ENCODE assay signal across 15 cellular contexts in genomic region chr14:99026471-99026870, GRCh38.
A peak's percentile ranks its signal among the peaks of the same experiment; 100 is the strongest.
DNase-seq lines count a peak whose midpoint lies in the region; ATAC-seq, FAIRE-seq and TF ChIP-seq lines count a peak whose summit lies in the region.
"Had no signal": no experiment of that assay in that cellular context is flagged by ENCODE, and none has a peak within 500 bp of the region (broad histone marks: within the 10 kb centered on the region; RNA-seq: fewer than 3 reads in every experiment).

No MANE protein-coding gene starts in this region.

- H3K9ac ChIP-seq in K562 (ENCODE audit: insufficient read depth in 1 of 2, low read depth in 2 of 2, low read length in 2 of 2), result no peak overlapping the region

- H3K27me3 ChIP-seq in A673 (replicated peaks; ENCODE audit: insufficient read depth, low read depth, low read length, poor library complexity) (no peaks in the 10 kb centered on the region), K562 (ENCODE audit: control insufficient read depth in 2 of 2, insufficient read depth in 2 of 2, low read length in 2 of 2) (no peaks in the 10 kb centered on the region)
- H3K27me3 ChIP-seq: hepatocyte, transverse colon had no signal

- H3K9me3 Mint-ChIP-seq in stimulated activated memory B cell treated with anti-CD40 and anti-IgM and Interleukin-4, amounts not matched to agents 10 μg/mL and 1 μg/mL and 100 μg/mL, for 72 hours, result peaks cover 11% of the 10 kb centered on the region

- H3K27me3 Mint-ChIP-seq in stimulated activated memory B cell treated with anti-CD40 and anti-IgM and Interleukin-4, amounts not matched to agents 10 μg/mL and 1 μg/mL and 100 μg/mL, for 72 hours, result no peaks in the 10 kb centered on the region

- 0% methylated on average over 2 of the region's 2 CpGs for whole genome bisulfite sequencing in K562 (ENCODE audit: insufficient coverage, low coverage, missing lambda C conversion rate)

- no peaks in the 10 kb centered on the region for H3K9me1 ChIP-seq in K562 (ENCODE audit: control insufficient read depth, insufficient read depth, low read length)

- FAIRE-seq in K562 (lab: Jason Lieb, UNC), result no peak
- FAIRE-seq: colon had no signal

- no peak overlapping the region for H3K4me3 Mint-ChIP-seq in stimulated activated memory B cell treated with anti-CD40 and anti-IgM and Interleukin-4, amounts not matched to agents 10 μg/mL and 1 μg/mL and 100 μg/mL, for 72 hours

- no peak overlapping the region for H3K27ac Mint-ChIP-seq in stimulated activated memory B cell treated with anti-CD40 and anti-IgM and Interleukin-4, amounts not matched to agents 10 μg/mL and 1 μg/mL and 100 μg/mL, for 72 hours

- H3K4me2 ChIP-seq in K562 (ENCODE audit: insufficient read depth, low read length), result no peak overlapping the region
- H3K4me2 ChIP-seq: hepatocyte had no signal

- intact Hi-C loops in A673 (cut with micrococcal nuclease; ENCODE audit: unreplicated experiment), result loop anchor here (5.0 kb wide), 1 partner anchor 114 kb away; no protein-coding TSS in a partner anchor
- intact Hi-C loops in K562 (cut with micrococcal nuclease), result no loop called here

- H3K4me3 ChIP-seq in A673 (ENCODE audit: low read depth, low read length, poor library complexity, severe bottlenecking) (no peak overlapping the region), K562 (no peak overlapping the region)
- H3K4me3 ChIP-seq: hepatocyte, transverse colon had no signal

- H3K27ac ChIP-seq in A673 (ENCODE audit: low read depth, low read length, poor library complexity, severe bottlenecking) (no peak overlapping the region), K562 (ENCODE audit: extremely low read depth, low read depth, low read length) (no peak overlapping the region)
- H3K27ac ChIP-seq: 22Rv1, hepatocyte, transverse colon had no signal

- no peaks in the 10 kb centered on the region for H3K36me3 Mint-ChIP-seq in stimulated activated memory B cell treated with anti-CD40 and anti-IgM and Interleukin-4, amounts not matched to agents 10 μg/mL and 1 μg/mL and 100 μg/mL, for 72 hours

- in situ Hi-C loops in K562 (cut with MboI), result no loop called here

- POLR2A ChIA-PET in A673 (lab: Charles Lee; ENCODE audit: low non-redundant PET) (no interaction called here), K562 (lab: Yijun Ruan, JAX) (no interaction called here)

- no peak for TF ChIP-seq RAD21 in K562 (CRISPR knock-in tag; conservative IDR thresholded peaks at IDR 0.05 in 1 of 2, IDR thresholded peaks at IDR 0.05 in 1 of 2)

- DNase-seq in DMS 273 (lab: John Stamatoyannopoulos, UW; ENCODE audit: unreplicated experiment) (peak; percentile 54), DMS 273 treated with DMSO at 0.1 percent for 48 hours (lab: John Stamatoyannopoulos, UW) (no peak), A673 (ENCODE audit: low spot score) (peak; percentile 50), NCI-H2171 treated with DMSO at 0.1 percent for 48 hours (lab: John Stamatoyannopoulos, UW) (peak; percentile 89), K562 (ENCODE audit: extremely low read depth in 1 of 4, low spot score in 3 of 4) (no peak), GM20000 (ENCODE audit: low spot score) (no peak)
- DNase-seq in central memory CD4-positive, alpha-beta T cell, result no peak
- DNase-seq: activated CD4-positive, CD25-positive, alpha-beta regulatory T cell; Calu3; transverse colon had no signal

- TF ChIP-seq EP300 in K562 (IDR thresholded peaks at IDR 0.05; ENCODE audit: low read length), result no peak

- H2AFZ ChIP-seq in K562 (ENCODE audit: low read depth, low read length), result no peak overlapping the region
- H2AFZ ChIP-seq: hepatocyte had no signal

- ATAC-seq in K562, result no peak
- no peak for ATAC-seq in stimulated activated memory B cell treated with anti-CD40 and anti-IgM and Interleukin-4, amounts not matched to agents 10 μg/mL and 1 μg/mL and 100 μg/mL, for 72 hours
- ATAC-seq: esophagus mucosa had no signal

- H3K36me3 ChIP-seq in A673 (ENCODE audit: insufficient read depth, low read length, poor library complexity, severe bottlenecking), result no peaks in the 10 kb centered on the region
- H3K36me3 ChIP-seq in K562 (ENCODE audit: control insufficient read depth, insufficient read depth, low read length), result no peaks in the 10 kb centered on the region
- H3K36me3 ChIP-seq: transverse colon had no signal

- H3K4me1 ChIP-seq in A673 (ENCODE audit: insufficient read depth, low read length, poor library complexity, severe bottlenecking), result no peaks in the 10 kb centered on the region
- H3K4me1 ChIP-seq in K562 (replicated peaks in 1 of 2; ENCODE audit: control insufficient read depth in 2 of 2, insufficient read depth in 2 of 2, low read length in 2 of 2), result no peaks in the 10 kb centered on the region
- H3K4me1 ChIP-seq: transverse colon had no signal

- no peaks in the 10 kb centered on the region for H3K79me2 ChIP-seq in K562 (ENCODE audit: control insufficient read depth, insufficient read depth, low read length)
- H3K79me2 ChIP-seq: hepatocyte had no signal

- CTCF ChIA-PET in A673 (lab: Charles Lee) (no interaction called here), K562 (lab: Yijun Ruan, JAX; ENCODE audit: low intra/inter-chr PET ratio) (no interaction called here)

- no peaks in the 10 kb centered on the region for H4K20me1 ChIP-seq in K562 (replicated peaks; ENCODE audit: control insufficient read depth, insufficient read depth, low read length)

- no peak for TF ChIP-seq POLR2A in K562 (conservative IDR thresholded peaks at IDR 0.05)

- TF ChIP-seq CTCF in A673 (conservative IDR thresholded peaks at IDR 0.05; ENCODE audit: low read depth, low read length) (no peak), K562 (IDR thresholded peaks at IDR 0.05 in 2 of 3, conservative IDR thresholded peaks at IDR 0.05 in 1 of 3; ENCODE audit: insufficient read depth in 2 of 3, low read depth in 1 of 3, low read length in 3 of 3) (no peak), GM20000 (IDR thresholded peaks at IDR 0.05; ENCODE audit: extremely low read depth, missing control alignments) (no peak)

- H3K4me1 Mint-ChIP-seq in stimulated activated memory B cell treated with anti-CD40 and anti-IgM and Interleukin-4, amounts not matched to agents 10 μg/mL and 1 μg/mL and 100 μg/mL, for 72 hours, result no peaks in the 10 kb centered on the region

- no TSS peak for BruUV-seq in A673 (replicated peaks; lab: Mats Ljungman, UMichigan)
- BruUV-seq in K562 (replicated peaks; lab: Mats Ljungman, UMichigan), result no TSS peak

- no peaks in the 10 kb centered on the region for H3K9me3 ChIP-seq in A673 (ENCODE audit: low read depth, low read length, poor library complexity, severe bottlenecking)
- H3K9me3 ChIP-seq in K562 (replicated peaks; ENCODE audit: control insufficient read depth, insufficient read depth, low read depth, low read length), result no peaks in the 10 kb centered on the region
- H3K9me3 ChIP-seq: transverse colon had no signal

TF ChIP-seq in K562, 482 proteins besides CTCF, POLR2A, EP300 and RAD21 (continues in another document):
- 0 out of 2 replicates have a peak, but pooled peaks have one; percentile 24 for TF ChIP-seq HCFC1 (IDR thresholded peaks at IDR 0.05; ENCODE audit: low read depth, low read length)
- TF ChIP-seq ZBTB11 (CRISPR knock-in tag; IDR thresholded peaks at IDR 0.05), result peak in 2 of 3 experiments; percentile 90 to 94; a peak in 4 of 6 replicates
- TF ChIP-seq CBX3 (IDR thresholded peaks at IDR 0.05; ENCODE audit: borderline replicate concordance in 1 of 2, low read length in 2 of 2), result 0 out of 3 replicates have a peak, but pooled peaks of 1 of the 2 experiments have one; percentile 23

Comparison
In these comparisons a context has a peak if more than half of its experiments do, and no peak if none do; other contexts are left out.
1. DNase-seq: peak in DMS 273 (single experiment), A673 (single experiment) and NCI-H2171 treated with DMSO at 0.1 percent for 48 hours (single experiment); none in DMS 273 treated with DMSO at 0.1 percent for 48 hours (single experiment), K562 (0 of 4), GM20000 (single experiment) and central memory CD4-positive, alpha-beta T cell (single experiment).